In genomic region chr2:26974352-26974751, GRCh38 we compare ENCODE assay signal across 21 cellular contexts. TPM values are rescaled to one million over a fixed set of nuclear protein-coding genes. Genes with fewer than 3 reads are reported as not detected.
DNase-seq lines count a peak whose midpoint lies in the region; ATAC-seq, FAIRE-seq and TF ChIP-seq lines count a peak whose summit lies in the region.
"Had no signal": no experiment of that assay in that cellular context is flagged by ENCODE, and none has a peak within 500 bp of the region (broad histone marks: within the 10 kb centered on the region; RNA-seq: fewer than 3 reads in every experiment).

No MANE protein-coding gene starts in this region.

- no peak overlapping the region for H3K27ac Mint-ChIP-seq in CD8-positive, alpha-beta memory T cell
- no peak overlapping the region for H3K27ac Mint-ChIP-seq in nephron progenitor cell

- no peaks in the 10 kb centered on the region for H3K36me3 Mint-ChIP-seq in CD8-positive, alpha-beta memory T cell
- no peaks in the 10 kb centered on the region for H3K36me3 Mint-ChIP-seq in nephron progenitor cell (ENCODE audit: low read depth)

- H3K9me3 ChIP-seq in CD8-positive, alpha-beta memory T cell (ENCODE audit: low read length), result no peaks in the 10 kb centered on the region
- H3K9me3 ChIP-seq in K562 (replicated peaks; ENCODE audit: control insufficient read depth, insufficient read depth, low read depth, low read length) (no peaks in the 10 kb centered on the region), psoas muscle (no peaks in the 10 kb centered on the region)
- H3K9me3 ChIP-seq: MG63, SJCRH30 had no signal

- BruUV-seq in K562 (replicated peaks; lab: Mats Ljungman, UMichigan), result no TSS peak

- DNase-seq in CD8-positive, alpha-beta memory T cell, result no peak
- DNase-seq in HUDEP-2 (lab: John Stamatoyannopoulos, UW; ENCODE audit: unreplicated experiment in 76 of 76) (peak in 43 of 76 experiments; percentile 2 to 58 (median 27)), K562 (ENCODE audit: extremely low read depth in 1 of 4, low spot score in 3 of 4) (peak; percentile 72 to 87 (median 76)), psoas muscle (no peak), nephron progenitor cell (no peak)
- DNase-seq: DMS53, KG1, MG63, NCI-H1105 treated with DMSO at 0.1 percent for 48 hours, NCI-H146, NCI-H2029, NCI-H446 treated with DMSO at 0.1 percent for 48 hours, PC-3, SJCRH30 had no signal

- H3K4me3 Mint-ChIP-seq in CD8-positive, alpha-beta memory T cell, result no peak overlapping the region
- no peak overlapping the region for H3K4me3 Mint-ChIP-seq in nephron progenitor cell

- in situ Hi-C loops in K562 (cut with MboI), result no loop called here

- peak overlapping the region; percentile 86 for H3K4me2 ChIP-seq in K562 (ENCODE audit: insufficient read depth, low read length)

- TF ChIP-seq POLR2A in K562 (conservative IDR thresholded peaks at IDR 0.05), result no peak

- intact Hi-C loops in K562 (cut with micrococcal nuclease), result no loop called here
- intact Hi-C loops in psoas muscle (cut with DNase I), result loop anchor here in 1 of 2 donors (10.0 kb wide), 1 partner anchor 330 kb away; the partner anchor contains the start of gene UCN

- H3K79me2 ChIP-seq in K562 (ENCODE audit: control insufficient read depth, insufficient read depth, low read length), result peaks cover 90% of the 10 kb centered on the region

- H3K27me3 Mint-ChIP-seq in CD8-positive, alpha-beta memory T cell, result peaks cover 7 to 18% of the 10 kb centered on the region in 2 donors
- peaks cover 42% of the 10 kb centered on the region for H3K27me3 Mint-ChIP-seq in nephron progenitor cell (ENCODE audit: low read depth, poor library complexity)

- H4K20me1 ChIP-seq in K562 (replicated peaks; ENCODE audit: control insufficient read depth, insufficient read depth, low read length), result peaks cover 20% of the 10 kb centered on the region

- CTCF ChIA-PET in CD8-positive, alpha-beta memory T cell (lab: Charles Lee), result no interaction called here
- CTCF ChIA-PET in K562 (lab: Yijun Ruan, JAX; ENCODE audit: low intra/inter-chr PET ratio), result no interaction called here

- H3K9ac ChIP-seq in K562 (ENCODE audit: insufficient read depth in 1 of 2, low read depth in 2 of 2, low read length in 2 of 2), result peak overlapping the region; percentile 62 to 74; a peak in 3 of 4 replicates

- no peak overlapping the region for H3K4me3 ChIP-seq in CD8-positive, alpha-beta memory T cell (ENCODE audit: low read length)
- H3K4me3 ChIP-seq in K562 (peak overlapping the region; percentile 23; the same call in 1 of the 2 replicates), psoas muscle (peak overlapping the region; percentile 39)
- H3K4me3 ChIP-seq: MG63, SJCRH30 had no signal

- no peaks in the 10 kb centered on the region for H3K9me1 ChIP-seq in K562 (ENCODE audit: control insufficient read depth, insufficient read depth, low read length)

- H3K4me1 ChIP-seq in CD8-positive, alpha-beta memory T cell (ENCODE audit: insufficient read depth, low read length), result peaks cover 7% of the 10 kb centered on the region
- H3K4me1 ChIP-seq in K562 (replicated peaks in 1 of 2; ENCODE audit: control insufficient read depth in 2 of 2, insufficient read depth in 2 of 2, low read length in 2 of 2) (peaks cover 43 to 63% of the 10 kb centered on the region in 2 experiments), psoas muscle (peaks cover 74% of the 10 kb centered on the region)
- H3K4me1 ChIP-seq: SJCRH30 had no signal

- ATAC-seq in K562 (peak; percentile 50), psoas muscle (no peak), GM21576 (IDR thresholded peaks at IDR 0.05; ENCODE audit: unreplicated experiment) (no peak), HG03432 (IDR thresholded peaks at IDR 0.05; ENCODE audit: unreplicated experiment) (no peak)
- ATAC-seq: HCT116, PC-3, SK-N-SH treated with all-trans-retinoic acid at 6 μM for 48 hours had no signal

- TF ChIP-seq CTCF in K562 (IDR thresholded peaks at IDR 0.05 in 2 of 3, conservative IDR thresholded peaks at IDR 0.05 in 1 of 3; ENCODE audit: insufficient read depth in 2 of 3, low read depth in 1 of 3, low read length in 3 of 3) (no peak), psoas muscle (IDR thresholded peaks at IDR 0.05) (no peak), nephron progenitor cell (IDR thresholded peaks at IDR 0.05) (no peak)

- H3K4me1 Mint-ChIP-seq in CD8-positive, alpha-beta memory T cell, result peaks cover 11 to 18% (median 17%) of the 10 kb centered on the region in 3 donors
- peaks cover 18% of the 10 kb centered on the region for H3K4me1 Mint-ChIP-seq in nephron progenitor cell

- H3K36me3 ChIP-seq in CD8-positive, alpha-beta memory T cell (ENCODE audit: insufficient read depth, low read length), result no peaks in the 10 kb centered on the region
- H3K36me3 ChIP-seq in K562 (ENCODE audit: control insufficient read depth, insufficient read depth, low read length) (peaks cover 5% of the 10 kb centered on the region; the same call in 1 of the 3 replicates), psoas muscle (ENCODE audit: insufficient read depth in 1 of 2, low read depth in 1 of 2) (no peaks in the 10 kb centered on the region)
- H3K36me3 ChIP-seq: MG63, SJCRH30 had no signal

- WGBS in K562 (ENCODE audit: insufficient coverage, low coverage, missing lambda C conversion rate), result 1% methylated on average over 5 of the region's 5 CpGs
- 73 to 84% (median 74%) methylated on average over 5 of the region's 5 CpGs for WGBS in psoas muscle, 3 donors

- peak overlapping the region; percentile 40 for H3K27ac ChIP-seq in CD8-positive, alpha-beta memory T cell (ENCODE audit: low read depth, low read length)
- peak overlapping the region; percentile 61 for H3K27ac ChIP-seq in K562 (ENCODE audit: extremely low read depth, low read depth, low read length)
- peak overlapping the region; percentile 96 for H3K27ac ChIP-seq in psoas muscle
- H3K27ac ChIP-seq: SJCRH30 had no signal

- TF ChIP-seq RAD21 in K562 (CRISPR knock-in tag; conservative IDR thresholded peaks at IDR 0.05 in 1 of 2, IDR thresholded peaks at IDR 0.05 in 1 of 2), result 0 out of 4 replicates have a peak, but pooled peaks of 1 of the 2 experiments have one; percentile 8

- H3K27me3 ChIP-seq in CD8-positive, alpha-beta memory T cell (ENCODE audit: insufficient read depth, low read length, poor library complexity, severe bottlenecking), result no peaks in the 10 kb centered on the region
- peaks cover 0 to under 1% of the 10 kb centered on the region in 2 experiments; a peak in 1 of 5 replicates for H3K27me3 ChIP-seq in K562 (ENCODE audit: control insufficient read depth in 2 of 2, insufficient read depth in 2 of 2, low read length in 2 of 2)
- H3K27me3 ChIP-seq in psoas muscle (ENCODE audit: insufficient read depth in 3 of 3, low read length in 2 of 3), result no peaks in the 10 kb centered on the region
- H3K27me3 ChIP-seq: MG63 had no signal

- H2AFZ ChIP-seq in K562 (ENCODE audit: low read depth, low read length), result 0 out of 2 replicates have a peak overlapping the region, but pooled peaks have one; percentile 34

- POLR2A ChIA-PET in CD8-positive, alpha-beta memory T cell (lab: Charles Lee), result no interaction called here
- POLR2A ChIA-PET in K562 (lab: Yijun Ruan, JAX), result interaction anchor here (0.6 to 1.3 kb wide), 6 partner anchors 13 to 108 kb away, joined by 3 to 6 read pairs (median 3); partner anchors contain the start of gene OST4

- FAIRE-seq in K562 (lab: Jason Lieb, UNC), result peak; percentile 86
- FAIRE-seq: GM18507, H1, HTR-8/SVneo had no signal

- TF ChIP-seq EP300 in K562 (IDR thresholded peaks at IDR 0.05; ENCODE audit: low read length), result peak; percentile 84

- no peaks in the 10 kb centered on the region for H3K9me3 Mint-ChIP-seq in CD8-positive, alpha-beta memory T cell
- no peaks in the 10 kb centered on the region for H3K9me3 Mint-ChIP-seq in nephron progenitor cell

RNA-seq across cellular contexts. Expression of gene MAPRE3, which starts 3.9 kb away (rescaled TPM):
- total RNA-seq in CD8-positive, alpha-beta memory T cell, result 1 to 10 TPM; 2.4 to 3.0 TPM
- polyA plus RNA-seq in CD8-positive, alpha-beta memory T cell, result 2.0 TPM
- total RNA-seq in K562 (2011; cell fraction: chromatin; rRNA removed; ENCODE audit: low replicate concordance), result 103 and 194 TPM in 2 replicates
- total RNA-seq in K562 (2011; cell fraction: nucleolus; rRNA removed), result 85.6 and 90.0 TPM in 2 replicates
- 95.6 and 105 TPM in 2 replicates for total RNA-seq in K562 (2011; cell fraction: nucleoplasm; rRNA removed)
- total RNA-seq in K562 (2014; rRNA removed) (12.6 and 16.8 TPM in 2 replicates), K562 (2014; rRNA removed; fragmentation: Illumina TruSeq; extraction: Trizol) (10.0 and 10.8 TPM in 2 replicates), K562 (2015; rRNA removed; fragmentation: Illumina TruSeq; extraction: Trizol) (11.6 and 12.6 TPM in 2 replicates), K562 (2021) (26.7 and 29.8 TPM in 2 replicates), psoas muscle (100 to 1,000 TPM; 101 to 148 (median 122) TPM)
- polyA plus RNA-seq in K562 (2011; rRNA removed) (25.5 and 53.9 TPM in 2 replicates), K562 (2014; fragmentation: Illumina TruSeq; extraction: Trizol) (30.4 and 32.8 TPM in 2 replicates), K562 (2014; fragmentation: Nextera tagmentation; extraction: Ambion mirVana) (1 to 10 TPM in 1 of 2 experiments, under 1 TPM in 1; 0.70 to 1.1 TPM), K562 (2014; rRNA removed) (32.3 and 43.2 TPM in 2 replicates), psoas muscle (100 to 1,000 TPM in 1 of 3 donors, 10 to 100 TPM in 2; 22.1 to 149 (median 76.3) TPM)
- polyA plus RNA-seq in K562 (2011; cell fraction: cytosol; rRNA removed), result 28.1 and 37.8 TPM in 2 replicates
- polyA plus RNA-seq in K562 (2011; cell fraction: nucleus; rRNA removed), result 274 and 277 TPM in 2 replicates
- 33.7 and 73.6 TPM in 2 replicates for polyA plus RNA-seq in K562 (2012)
- polyA minus RNA-seq in K562 (2011; rRNA and poly(A)+ RNA removed), result 17.6 and 23.6 TPM in 2 replicates
- 11.7 and 21.4 TPM in 2 replicates for polyA minus RNA-seq in K562 (2011; cell fraction: cytosol; rRNA and poly(A)+ RNA removed)
- 20.3 and 37.2 TPM in 2 replicates for polyA minus RNA-seq in K562 (2011; cell fraction: nucleus; rRNA and poly(A)+ RNA removed)

RNA-seq across cellular contexts. Expression of gene TMEM214, which starts 58.4 kb away (rescaled TPM):
- total RNA-seq in CD8-positive, alpha-beta memory T cell, result 10 to 100 TPM; 67.6 to 71.7 TPM
- polyA plus RNA-seq in CD8-positive, alpha-beta memory T cell, result 36.3 TPM
- 364 and 807 TPM in 2 replicates for total RNA-seq in K562 (2011; cell fraction: chromatin; rRNA removed; ENCODE audit: low replicate concordance)
- total RNA-seq in K562 (2011; cell fraction: nucleolus; rRNA removed), result 428 and 514 TPM in 2 replicates
- total RNA-seq in K562 (2011; cell fraction: nucleoplasm; rRNA removed), result 376 and 406 TPM in 2 replicates
- total RNA-seq in K562 (2014; rRNA removed) (18.9 and 23.7 TPM in 2 replicates), K562 (2014; rRNA removed; fragmentation: Illumina TruSeq; extraction: Trizol) (31.0 and 34.3 TPM in 2 replicates), K562 (2015; rRNA removed; fragmentation: Illumina TruSeq; extraction: Trizol) (44.0 and 44.1 TPM in 2 replicates), K562 (2021) (78.5 and 79.6 TPM in 2 replicates), psoas muscle (10 to 100 TPM; 32.3 to 50.4 (median 41.5) TPM)
- polyA plus RNA-seq in K562 (2011; rRNA removed) (52.9 and 143 TPM in 2 replicates), K562 (2014; fragmentation: Illumina TruSeq; extraction: Trizol) (76.9 and 81.4 TPM in 2 replicates), K562 (2014; fragmentation: Nextera tagmentation; extraction: Ambion mirVana) (10 to 100 TPM; 11.4 to 14.8 TPM), K562 (2014; rRNA removed) (55.0 and 58.0 TPM in 2 replicates), psoas muscle (10 to 100 TPM; 29.4 to 43.2 (median 35.8) TPM)
- 146 and 165 TPM in 2 replicates for polyA plus RNA-seq in K562 (2011; cell fraction: cytosol; rRNA removed)
- polyA plus RNA-seq in K562 (2011; cell fraction: nucleus; rRNA removed), result 466 and 543 TPM in 2 replicates
- 57.3 and 151 TPM in 2 replicates for polyA plus RNA-seq in K562 (2012)
- polyA minus RNA-seq in K562 (2011; rRNA and poly(A)+ RNA removed), result 123 TPM in 2 replicates
- 96.4 and 118 TPM in 2 replicates for polyA minus RNA-seq in K562 (2011; cell fraction: cytosol; rRNA and poly(A)+ RNA removed)
- polyA minus RNA-seq in K562 (2011; cell fraction: nucleus; rRNA and poly(A)+ RNA removed), result 142 and 264 TPM in 2 replicates

Comparison
In these comparisons a context has a peak if more than half of its experiments do, and no peak if none do; other contexts are left out.
1. DNase-seq: peak in HUDEP-2 (43 of 76) and K562 (4 of 4); none in CD8-positive, alpha-beta memory T cell (0 of 5), psoas muscle (0 of 2) and nephron progenitor cell (single experiment).
2. H3K27ac ChIP-seq: peak in every context shown above with its lines; median percentile 96 in psoas muscle; 61 in K562; 40 in CD8-positive, alpha-beta memory T cell.